15 cellular contexts compared by ENCODE assay signal in genomic region chr1:61133048-61134019, GRCh38. TPM values are rescaled to one million over a fixed set of nuclear protein-coding genes. Genes with fewer than 3 reads are reported as not detected.
DNase-seq lines count a peak whose midpoint lies in the region; ATAC-seq and TF ChIP-seq lines count a peak whose summit lies in the region.
"Had no signal": no experiment of that assay in that cellular context is flagged by ENCODE, and none has a peak within 500 bp of the region (broad histone marks: within the 10 kb centered on the region; RNA-seq: fewer than 3 reads in every experiment).

No MANE protein-coding gene starts in this region.

- no peaks in the 10 kb centered on the region for H3K27me3 ChIP-seq in brain microvascular endothelial cell (replicated peaks)
- H3K27me3 ChIP-seq in spleen (replicated peaks in 1 of 7), result no peaks in the 10 kb centered on the region
- H3K27me3 ChIP-seq: BLaER1 treated with 17β-estradiol and CSF1 and Interleukin-3, amounts not matched to agents 10 nM and 100 nM had no signal

- no peak for TF ChIP-seq POLR2A in spleen (IDR thresholded peaks at IDR 0.05)

- in situ Hi-C loops in brain microvascular endothelial cell (cut with HindIII; ENCODE audit: low pct_ligation_motif_present, low sequenced_read_pairs), result no loop called here

- H3K36me3 ChIP-seq in brain microvascular endothelial cell (replicated peaks), result no peaks in the 10 kb centered on the region
- no peaks in the 10 kb centered on the region for H3K36me3 ChIP-seq in spleen
- H3K36me3 ChIP-seq: BLaER1 treated with 17β-estradiol and CSF1 and Interleukin-3, amounts not matched to agents 10 nM and 100 nM had no signal

- no peak for TF ChIP-seq CTCF in brain microvascular endothelial cell (IDR thresholded peaks at IDR 0.05; ENCODE audit: low read depth, low read length, missing control alignments)
- no peak for TF ChIP-seq CTCF in spleen (IDR thresholded peaks at IDR 0.05 in 8 of 11, conservative IDR thresholded peaks at IDR 0.05 in 3 of 11)

- intact Hi-C loops in spleen (cut with DNase I; ENCODE audit: low total_unique reads), result no loop called here

- H3K4me1 ChIP-seq in spleen, result peaks cover 0 to 27% (median 11%) of the 10 kb centered on the region in 6 donors

- DNase-seq in HT-29 (ENCODE audit: low spot score) (peak; percentile 72), brain microvascular endothelial cell (no peak), left lobe of liver (ENCODE audit: low spot score) (no peak), spleen (no peak), globus pallidus (ENCODE audit: low spot score) (no peak), NCI-H1417 (lab: John Stamatoyannopoulos, UW) (no peak)
- DNase-seq: activated CD4-positive, alpha-beta T cell treated with anti-CD3 and anti-CD28 coated beads, Interleukin-2, amount 50 U/mL, for 1 hour; activated gamma-delta T cell; NCI-H1105; NCI-H774; retina had no signal

- H3K27ac ChIP-seq in brain microvascular endothelial cell (peak overlapping the region; percentile 65), spleen (peak overlapping the region in 7 of 8 donors; percentile 5 to 72 (median 56))
- H3K27ac ChIP-seq: BLaER1 treated with 17β-estradiol and CSF1 and Interleukin-3, amounts not matched to agents 10 nM and 100 nM had no signal

- WGBS in spleen, 5 donors, result 53 to 77% (median 70%) methylated on average over 6 of the region's 6 CpGs

- H3K4me3 ChIP-seq in brain microvascular endothelial cell (ENCODE audit: low read depth, low read length) (no peak overlapping the region), spleen (no peak overlapping the region)
- H3K4me3 ChIP-seq: BLaER1 treated with 17β-estradiol and CSF1 and Interleukin-3, amounts not matched to agents 10 nM and 100 nM; lung had no signal

- H3K9me3 ChIP-seq in spleen, result no peaks in the 10 kb centered on the region
- H3K9me3 ChIP-seq: BLaER1 treated with 17β-estradiol and CSF1 and Interleukin-3, amounts not matched to agents 10 nM and 100 nM had no signal

- peak; percentile 19 for ATAC-seq in left lobe of liver
- ATAC-seq in GM18870 (IDR thresholded peaks at IDR 0.05; ENCODE audit: unreplicated experiment), result no peak
- ATAC-seq in HG02870 (IDR thresholded peaks at IDR 0.05; ENCODE audit: unreplicated experiment), result no peak

RNA-seq across cellular contexts. Expression of gene NFIA, which starts 51.0 kb away (rescaled TPM):
- 12.3 and 15.9 TPM in 2 replicates for total RNA-seq in HT-29 (2014; rRNA removed; shearing (Covaris generic))
- 69.9 TPM for total RNA-seq in left lobe of liver
- total RNA-seq in spleen, result 10 to 100 TPM; 33.2 to 76.8 (median 40.1) TPM
- 1 to 10 TPM; 3.1 to 3.7 (median 3.1) TPM for polyA plus RNA-seq in spleen
